ENCODE assay signal across 29 cellular contexts in the genomic region with DNA sequence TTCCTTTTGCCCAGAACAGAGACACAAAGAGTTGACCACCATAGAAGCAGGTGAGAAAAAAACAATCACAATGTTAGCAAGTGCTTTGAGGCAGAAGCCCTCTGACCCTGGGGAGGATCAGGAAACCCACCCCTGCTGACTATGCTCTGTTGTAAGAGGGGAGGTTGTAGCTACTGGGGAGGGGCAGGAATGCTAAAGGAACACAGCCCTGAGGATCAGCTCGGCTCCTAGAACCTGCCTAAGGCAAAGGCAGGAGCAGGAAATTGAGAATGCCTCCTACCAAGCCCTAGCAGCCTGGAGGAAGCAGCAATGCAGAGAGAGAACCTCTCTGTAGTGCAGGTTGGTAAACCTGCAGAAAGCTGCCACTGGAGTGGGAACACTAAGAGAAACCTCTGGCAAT.
"Had no signal": no experiment of that assay in that cellular context is flagged by ENCODE, and none has a peak within 500 bp of the region (broad histone marks: within the 10 kb centered on the region; RNA-seq: fewer than 3 reads in every experiment).

No MANE protein-coding gene starts in this region.

- H3K79me2 ChIP-seq: parathyroid adenoma had no signal

- H3K36me3 Mint-ChIP-seq: mesothelial cell of epicardium, naive B cell had no signal

- DNase-seq: activated CD4-positive, alpha-beta T cell treated with anti-CD3 and anti-CD28 coated beads for 48 hours; activated CD4-positive, alpha-beta T cell treated with anti-CD3 and anti-CD28 coated beads, Interleukin-2, amount 50 U/mL, for 48 hours; activated CD8-positive, alpha-beta memory T cell treated with anti-CD3 and anti-CD28 coated beads for 24 hours; activated gamma-delta T cell treated with Interleukin-2 at 50 U/mL for 16 hours; activated naive CD4-positive, alpha-beta T cell treated with anti-CD3 and anti-CD28 coated beads, Interleukin-2, amount 50 U/mL, for 16 hours; activated T-cell treated with anti-CD3 and anti-CD28 coated beads, Interleukin-2, amount 50 U/mL, for 1 hour; amniotic stem cell; brain microvascular endothelial cell; dorsolateral prefrontal cortex; foreskin keratinocyte; heart left ventricle; left cardiac atrium; left ventricle myocardium superior; naive B cell; occipital lobe; stimulated activated CD4-positive, alpha-beta T cell treated with anti-CD3 and anti-CD28 coated beads, Interleukin-15, amount 100 ng/mL, for 24 hours; stimulated activated CD4-positive, alpha-beta T cell treated with anti-CD3 and anti-CD28 coated beads, Interleukin-2, amount 100 ng/mL, for 24 hours; stimulated activated naive CD4-positive, alpha-beta T cell had no signal

- H3K9me3 Mint-ChIP-seq: activated T-helper 17 cell treated with anti-CD3 and anti-CD28 coated beads, Interleukin-2, amount 50 U/mL, for 72 hours had no signal

- H3K9me3 ChIP-seq: esophagus muscularis mucosa, heart left ventricle, right atrium auricular region, tibial nerve had no signal

- H3K27me3 ChIP-seq: brain microvascular endothelial cell, dorsolateral prefrontal cortex, esophagus muscularis mucosa, foreskin keratinocyte, heart left ventricle, right atrium auricular region, tibial nerve had no signal

- FAIRE-seq: astrocyte, keratinocyte, TTC549 had no signal

- H3K9ac ChIP-seq: parathyroid adenoma had no signal

- H3K36me3 ChIP-seq: brain microvascular endothelial cell, esophagus muscularis mucosa, heart left ventricle, right atrium auricular region, tibial nerve had no signal

- H3K27me3 Mint-ChIP-seq: naive B cell had no signal

- H2AFZ ChIP-seq: parathyroid adenoma had no signal

- H3K27ac ChIP-seq: brain microvascular endothelial cell, coronary artery, dorsolateral prefrontal cortex, esophagus muscularis mucosa, foreskin keratinocyte, heart left ventricle, parathyroid adenoma, right atrium auricular region, tibial nerve, VCaP had no signal

- H3K4me1 Mint-ChIP-seq: activated T-helper 17 cell treated with anti-CD3 and anti-CD28 coated beads, Interleukin-2, amount 50 U/mL, for 72 hours; naive B cell had no signal

- H3K4me1 ChIP-seq: esophagus muscularis mucosa, foreskin keratinocyte, heart left ventricle, parathyroid adenoma, right atrium auricular region had no signal

- H3K4me3 Mint-ChIP-seq: activated T-helper 17 cell treated with anti-CD3 and anti-CD28 coated beads, Interleukin-2, amount 50 U/mL, for 72 hours; mesothelial cell of epicardium; naive B cell had no signal

- H3K4me3 ChIP-seq: coronary artery, dorsolateral prefrontal cortex, esophagus muscularis mucosa, heart left ventricle, right atrium auricular region, tibial nerve had no signal

- H3K27ac Mint-ChIP-seq: activated T-helper 17 cell treated with anti-CD3 and anti-CD28 coated beads, Interleukin-2, amount 50 U/mL, for 72 hours; mesothelial cell of epicardium had no signal
